Comparison of ENCODE assay signal across 23 cellular contexts in the genomic region with DNA sequence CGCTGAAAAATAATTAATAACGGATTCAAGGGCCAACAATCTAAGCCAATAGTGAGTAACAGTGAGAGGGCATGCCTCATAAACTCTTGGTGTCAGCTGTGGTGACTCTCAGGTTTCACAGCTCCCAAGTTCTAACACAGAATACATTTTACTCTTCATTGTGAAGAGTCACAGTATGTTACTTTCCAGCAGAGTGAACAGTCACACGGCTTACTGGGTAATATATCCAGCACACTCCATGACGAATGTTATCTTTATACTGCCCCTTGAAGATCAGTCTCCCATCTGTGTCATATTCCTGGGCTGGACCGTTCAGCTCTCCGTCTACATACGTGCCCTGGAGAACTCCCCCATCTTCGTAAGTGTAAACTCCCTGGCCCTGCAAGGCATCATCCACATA. TPM values are rescaled to one million over a fixed set of nuclear protein-coding genes. Genes with fewer than 3 reads are reported as not detected.
DNase-seq lines count a peak whose midpoint lies in the region; ATAC-seq, FAIRE-seq and TF ChIP-seq lines count a peak whose summit lies in the region.
"Had no signal": no experiment of that assay in that cellular context is flagged by ENCODE, and none has a peak within 500 bp of the region (broad histone marks: within the 10 kb centered on the region; RNA-seq: fewer than 3 reads in every experiment).

No MANE protein-coding gene starts in this region.

- no peaks in the 10 kb centered on the region for H3K9me1 ChIP-seq in K562 (ENCODE audit: control insufficient read depth, insufficient read depth, low read length)

- TF ChIP-seq POLR2A in K562 (conservative IDR thresholded peaks at IDR 0.05), result no peak

- no peak overlapping the region for H3K9ac ChIP-seq in K562 (ENCODE audit: insufficient read depth in 1 of 2, low read depth in 2 of 2, low read length in 2 of 2)

- H3K4me1 ChIP-seq in K562 (replicated peaks in 1 of 2; ENCODE audit: control insufficient read depth in 2 of 2, insufficient read depth in 2 of 2, low read length in 2 of 2), result no peaks in the 10 kb centered on the region
- H3K4me1 ChIP-seq: breast epithelium had no signal

- TF ChIP-seq RAD21 in K562 (CRISPR knock-in tag; conservative IDR thresholded peaks at IDR 0.05 in 1 of 2, IDR thresholded peaks at IDR 0.05 in 1 of 2), result no peak

- H3K79me2 ChIP-seq in K562 (ENCODE audit: control insufficient read depth, insufficient read depth, low read length), result no peaks in the 10 kb centered on the region

- H3K4me3 Mint-ChIP-seq in nephron progenitor cell, result peak overlapping the region; percentile 23
- no peak overlapping the region for H3K4me3 Mint-ChIP-seq in activated naive CD8-positive, alpha-beta T cell treated with anti-CD3 and anti-CD28 coated beads, Interleukin-2, amount 50 U/mL, for 24 hours
- H3K4me3 Mint-ChIP-seq: activated CD4-positive, alpha-beta memory T cell treated with anti-CD3 and anti-CD28 coated beads for 36 hours; activated naive CD4-positive, alpha-beta T cell treated with anti-CD3 and anti-CD28 coated beads, Interleukin-2, amount 50 U/mL, for 24 hours; activated T-cell treated with anti-CD3 and anti-CD28 coated beads, Interleukin-2, amount 50 U/mL, for 4 hours; CD4-positive, alpha-beta memory T cell; memory B cell had no signal

- in situ Hi-C loops in Caki2 (cut with HindIII; ENCODE audit: low pct_unique_long_range_greater_than_20kb, low sequenced_read_pairs) (no loop called here), K562 (cut with MboI) (loop anchor here (25.0 kb wide), 1 partner anchor 496 kb away; no protein-coding TSS in a partner anchor)

- H3K27ac ChIP-seq in K562 (ENCODE audit: extremely low read depth, low read depth, low read length), result no peak overlapping the region
- H3K27ac ChIP-seq in coronary artery, result no peak overlapping the region
- H3K27ac ChIP-seq: breast epithelium, esophagus squamous epithelium, heart left ventricle, WERI-Rb-1 had no signal

- H3K4me3 ChIP-seq in K562 (no peak overlapping the region), coronary artery (no peak overlapping the region)
- H3K4me3 ChIP-seq: breast epithelium, esophagus squamous epithelium, heart left ventricle, stomach had no signal

- H3K27me3 ChIP-seq in K562 (ENCODE audit: control insufficient read depth in 2 of 2, insufficient read depth in 2 of 2, low read length in 2 of 2), result peaks cover 7 to 16% of the 10 kb centered on the region in 2 experiments; a peak in 4 of 5 replicates
- H3K27me3 ChIP-seq: breast epithelium, esophagus squamous epithelium, heart left ventricle, stomach had no signal

- intact Hi-C loops in K562 (cut with micrococcal nuclease), result loop anchor here (10.0 kb wide), 2 partner anchors 308 to 498 kb away; no protein-coding TSS in a partner anchor

- WGBS in K562 (ENCODE audit: insufficient coverage, low coverage, missing lambda C conversion rate), result 3% methylated on average over 8 of the region's 8 CpGs

- H3K27ac Mint-ChIP-seq in nephron progenitor cell, result peak overlapping the region; percentile 95
- no peak overlapping the region for H3K27ac Mint-ChIP-seq in activated naive CD8-positive, alpha-beta T cell treated with anti-CD3 and anti-CD28 coated beads, Interleukin-2, amount 50 U/mL, for 24 hours
- H3K27ac Mint-ChIP-seq: activated CD4-positive, alpha-beta memory T cell treated with anti-CD3 and anti-CD28 coated beads for 36 hours; activated naive CD4-positive, alpha-beta T cell treated with anti-CD3 and anti-CD28 coated beads, Interleukin-2, amount 50 U/mL, for 24 hours; memory B cell had no signal

- TF ChIP-seq CTCF in K562 (IDR thresholded peaks at IDR 0.05 in 2 of 3, conservative IDR thresholded peaks at IDR 0.05 in 1 of 3; ENCODE audit: insufficient read depth in 2 of 3, low read depth in 1 of 3, low read length in 3 of 3), result no peak
- no peak for TF ChIP-seq CTCF in nephron progenitor cell (IDR thresholded peaks at IDR 0.05)
- TF ChIP-seq CTCF in coronary artery (IDR thresholded peaks at IDR 0.05), result no peak

- CTCF ChIA-PET in K562 (lab: Yijun Ruan, JAX; ENCODE audit: low intra/inter-chr PET ratio), result no interaction called here

- H3K4me2 ChIP-seq in K562 (ENCODE audit: insufficient read depth, low read length), result no peak overlapping the region

- ATAC-seq in K562 (peak; percentile 23; the same call in 2 of the 3 replicates), HG02763 (IDR thresholded peaks at IDR 0.05; ENCODE audit: unreplicated experiment) (no peak)
- ATAC-seq in activated naive CD8-positive, alpha-beta T cell treated with anti-CD3 and anti-CD28 coated beads, Interleukin-2, amount 50 U/mL, for 24 hours, result no peak
- ATAC-seq: activated T-cell treated with anti-CD3 and anti-CD28 coated beads, Interleukin-2, amount 50 U/mL, for 4 hours; heart left ventricle had no signal

- H3K4me1 Mint-ChIP-seq in nephron progenitor cell, result peaks cover 62% of the 10 kb centered on the region
- H3K4me1 Mint-ChIP-seq in activated naive CD8-positive, alpha-beta T cell treated with anti-CD3 and anti-CD28 coated beads, Interleukin-2, amount 50 U/mL, for 24 hours, result no peaks in the 10 kb centered on the region
- H3K4me1 Mint-ChIP-seq: activated naive CD4-positive, alpha-beta T cell treated with anti-CD3 and anti-CD28 coated beads, Interleukin-2, amount 50 U/mL, for 24 hours had no signal

- no peaks in the 10 kb centered on the region for H3K9me3 ChIP-seq in K562 (replicated peaks; ENCODE audit: control insufficient read depth, insufficient read depth, low read depth, low read length)
- H3K9me3 ChIP-seq: breast epithelium, esophagus squamous epithelium, heart left ventricle, stomach had no signal

- no peaks in the 10 kb centered on the region for H3K9me3 Mint-ChIP-seq in nephron progenitor cell
- no peaks in the 10 kb centered on the region for H3K9me3 Mint-ChIP-seq in activated naive CD8-positive, alpha-beta T cell treated with anti-CD3 and anti-CD28 coated beads, Interleukin-2, amount 50 U/mL, for 24 hours
- H3K9me3 Mint-ChIP-seq: activated CD4-positive, alpha-beta memory T cell treated with anti-CD3 and anti-CD28 coated beads for 36 hours; activated naive CD4-positive, alpha-beta T cell treated with anti-CD3 and anti-CD28 coated beads, Interleukin-2, amount 50 U/mL, for 24 hours; activated T-cell treated with anti-CD3 and anti-CD28 coated beads, Interleukin-2, amount 50 U/mL, for 4 hours; CD4-positive, alpha-beta memory T cell; memory B cell had no signal

- TF ChIP-seq EP300 in K562 (IDR thresholded peaks at IDR 0.05; ENCODE audit: low read length), result no peak

- peak; percentile 49 for FAIRE-seq in K562 (lab: Jason Lieb, UNC)
- FAIRE-seq: urothelium cell line had no signal

- POLR2A ChIA-PET in K562 (lab: Yijun Ruan, JAX), result interaction anchor here (0.6 kb wide), 1 partner anchor 42 kb away, joined by 4 read pairs; no protein-coding TSS in a partner anchor

- no peak overlapping the region; the same call in 1 of the 2 replicates for H2AFZ ChIP-seq in K562 (ENCODE audit: low read depth, low read length)

- no peaks in the 10 kb centered on the region for H3K36me3 ChIP-seq in K562 (ENCODE audit: control insufficient read depth, insufficient read depth, low read length)
- H3K36me3 ChIP-seq: breast epithelium, WERI-Rb-1 had no signal

- H4K20me1 ChIP-seq in K562 (replicated peaks; ENCODE audit: control insufficient read depth, insufficient read depth, low read length), result no peaks in the 10 kb centered on the region

- peaks cover 47% of the 10 kb centered on the region for H3K36me3 Mint-ChIP-seq in nephron progenitor cell (ENCODE audit: low read depth)
- H3K36me3 Mint-ChIP-seq in activated naive CD8-positive, alpha-beta T cell treated with anti-CD3 and anti-CD28 coated beads, Interleukin-2, amount 50 U/mL, for 24 hours (ENCODE audit: low read depth), result peaks cover 18% of the 10 kb centered on the region

- peak; percentile 72 for DNase-seq in Caki2 (ENCODE audit: low read depth)
- peak; percentile 1 for DNase-seq in NCI-H1694 (lab: John Stamatoyannopoulos, UW)
- no peak for DNase-seq in K562 (ENCODE audit: extremely low read depth in 1 of 4, low spot score in 3 of 4)
- peak; percentile 33 for DNase-seq in nephron progenitor cell
- no peak for DNase-seq in coronary artery (ENCODE audit: low spot score)
- no peak for DNase-seq in NCI-H146 (lab: John Stamatoyannopoulos, UW)
- DNase-seq in activated naive CD8-positive, alpha-beta T cell treated with anti-CD3 and anti-CD28 coated beads, Interleukin-2, amount 50 U/mL, for 24 hours, result no peak
- DNase-seq: ACHN; activated CD4-positive, alpha-beta memory T cell treated with anti-CD3 and anti-CD28 coated beads for 36 hours; activated T-cell treated with anti-CD3 and anti-CD28 coated beads, Interleukin-2, amount 50 U/mL, for 4 hours; CD4-positive, alpha-beta memory T cell; esophagus squamous epithelium; heart left ventricle; NCI-H2029; stimulated activated CD4-positive, alpha-beta T cell treated with anti-CD3 and anti-CD28 coated beads, Interleukin-2, amount 100 ng/mL, for 24 hours; stomach; T-helper 1 cell; WERI-Rb-1 had no signal

- H3K27me3 Mint-ChIP-seq in nephron progenitor cell (ENCODE audit: low read depth, poor library complexity), result no peaks in the 10 kb centered on the region
- no peaks in the 10 kb centered on the region for H3K27me3 Mint-ChIP-seq in activated naive CD8-positive, alpha-beta T cell treated with anti-CD3 and anti-CD28 coated beads, Interleukin-2, amount 50 U/mL, for 24 hours
- H3K27me3 Mint-ChIP-seq: activated CD4-positive, alpha-beta memory T cell treated with anti-CD3 and anti-CD28 coated beads for 36 hours; activated naive CD4-positive, alpha-beta T cell treated with anti-CD3 and anti-CD28 coated beads, Interleukin-2, amount 50 U/mL, for 24 hours; CD4-positive, alpha-beta memory T cell; memory B cell had no signal

- no TSS peak for BruUV-seq in K562 (replicated peaks; lab: Mats Ljungman, UMichigan)

RNA-seq across cellular contexts. Expression of a gene that starts 23.1 kb away (rescaled TPM):
- total RNA-seq in Caki2 (2014; rRNA removed; shearing (Covaris generic); ENCODE audit: low replicate concordance), result 28.7 and 36.6 TPM in 2 replicates
- 0.28 and 0.81 TPM in 2 replicates for total RNA-seq in K562 (2011; cell fraction: chromatin; rRNA removed; ENCODE audit: low replicate concordance)
- total RNA-seq in K562 (2011; cell fraction: nucleolus; rRNA removed), result 0.17 and 0.26 TPM in 2 replicates
- 0.73 and 1.1 TPM in 2 replicates for total RNA-seq in K562 (2011; cell fraction: nucleoplasm; rRNA removed)
- total RNA-seq in K562 (2014; rRNA removed) (1.8 and 2.0 TPM in 2 replicates), K562 (2014; rRNA removed; fragmentation: Illumina TruSeq; extraction: Trizol) (2.0 and 2.3 TPM in 2 replicates), K562 (2015; rRNA removed; fragmentation: Illumina TruSeq; extraction: Trizol) (1.7 and 1.8 TPM in 2 replicates), K562 (2021) (1.7 and 2.4 TPM in 2 replicates)
- polyA plus RNA-seq in K562 (2011; rRNA removed) (0.38 and 0.60 TPM in 2 replicates), K562 (2014; fragmentation: Illumina TruSeq; extraction: Trizol) (1.9 and 2.1 TPM in 2 replicates), K562 (2014; fragmentation: Nextera tagmentation; extraction: Ambion mirVana) (under 1 TPM; 0.37 to 0.60 TPM), K562 (2014; rRNA removed) (0.98 and 1.6 TPM in 2 replicates)
- polyA plus RNA-seq in K562 (2011; cell fraction: cytosol; rRNA removed), result 0.13 and 0.72 TPM in 2 replicates
- 0.48 and 0.59 TPM in 2 replicates for polyA plus RNA-seq in K562 (2011; cell fraction: nucleus; rRNA removed)
- polyA plus RNA-seq in K562 (2012), result 1.2 and 2.5 TPM in 2 replicates
- polyA minus RNA-seq in K562 (2011; rRNA and poly(A)+ RNA removed), result 0.60 and 1.2 TPM in 2 replicates
- polyA minus RNA-seq in K562 (2011; cell fraction: cytosol; rRNA and poly(A)+ RNA removed), result 0.19 and 0.73 TPM in 2 replicates
- polyA minus RNA-seq in K562 (2011; cell fraction: nucleus; rRNA and poly(A)+ RNA removed), result 0.40 and 1.00 TPM in 2 replicates

Comparison
In these comparisons a context has a peak if more than half of its experiments do, and no peak if none do; other contexts are left out.
1. DNase-seq: peak in Caki2 (single experiment), NCI-H1694 (single experiment) and nephron progenitor cell (single experiment); none in K562 (0 of 4), coronary artery (single experiment), NCI-H146 (single experiment) and activated naive CD8-positive, alpha-beta T cell treated with anti-CD3 and anti-CD28 coated beads, Interleukin-2, amount 50 U/mL, for 24 hours (single experiment).